Comparison of ENCODE assay signal across 1 cellular context in the genomic region with DNA sequence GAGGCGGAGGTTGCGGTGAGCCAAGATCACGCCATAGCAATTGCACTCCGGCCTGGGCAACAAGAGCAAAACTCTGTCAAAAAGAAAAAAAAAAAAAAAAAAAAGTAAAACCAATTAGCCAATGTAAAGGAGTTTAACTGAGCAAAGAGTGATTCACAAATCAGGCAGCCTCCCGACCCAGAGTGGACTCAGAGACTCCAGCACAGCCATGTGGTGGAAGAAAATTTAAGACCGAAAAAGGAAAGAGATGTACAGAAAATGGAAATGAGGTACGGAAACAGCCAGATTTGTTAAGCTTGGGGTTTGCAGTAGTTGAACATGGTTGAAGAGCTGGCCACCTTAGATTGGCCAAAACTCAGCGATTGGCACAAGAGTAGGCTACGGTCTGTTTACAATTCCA.
TF ChIP-seq lines count a peak whose summit lies in the region.

No MANE protein-coding gene starts in this region.

TF ChIP-seq in HepG2, 621 proteins besides CTCF, POLR2A, EP300 and RAD21:
- no peak for TF ChIP-seq ZNF781 (CRISPR knock-in tag; IDR thresholded peaks at IDR 0.05; ENCODE audit: borderline replicate concordance, not compliant biosample characterization)
- no peak for TF ChIP-seq KLF12 (CRISPR knock-in tag; IDR thresholded peaks at IDR 0.05; ENCODE audit: borderline replicate concordance)
- no peak for TF ChIP-seq GABPA (IDR thresholded peaks at IDR 0.05; ENCODE audit: low read depth, low read length)
- TF ChIP-seq GABPA (CRISPR knock-in tag; IDR thresholded peaks at IDR 0.05; ENCODE audit: low read depth) = no peak
- no peak for TF ChIP-seq ADNP (CRISPR knock-in tag; IDR thresholded peaks at IDR 0.05)
- no peak for TF ChIP-seq SATB2 (CRISPR knock-in tag; IDR thresholded peaks at IDR 0.05)
